In genomic region chr20:2470432-2471193, GRCh38 we compare ENCODE assay signal across 8 cellular contexts. TPM values are rescaled to one million over a fixed set of nuclear protein-coding genes. Genes with fewer than 3 reads are reported as not detected.
DNase-seq lines count a peak whose midpoint lies in the region; ATAC-seq, FAIRE-seq and TF ChIP-seq lines count a peak whose summit lies in the region.

TSS of gene SNRPB (minus strand) at chr20:2470789. CDS start at chr20:2470690, 99 bp downstream.

- under 1% methylated on average over 25 of the region's 52 CpGs for WGBS in mammary epithelial cell (ENCODE audit: low coverage, missing lambda C conversion rate)
- 0 to 1% (median 1%) methylated on average over 50 to 52 of the region's 52 CpGs for WGBS in small intestine, 3 donors

- intact Hi-C loops in mammary epithelial cell (cut with micrococcal nuclease), result loop anchor here (1.0 kb wide), 1 partner anchor 181 kb away; no protein-coding TSS in a partner anchor

- TF ChIP-seq CTCF in WERI-Rb-1 (IDR thresholded peaks at IDR 0.05; ENCODE audit: low read depth, low read length) (no peak), mammary epithelial cell (conservative IDR thresholded peaks at IDR 0.05 in 1 of 2, IDR thresholded peaks at IDR 0.05 in 1 of 2; ENCODE audit: extremely low read depth in 1 of 2, insufficient read depth in 1 of 2, low read depth in 1 of 2, low read length in 2 of 2) (no peak)

- peak within 1 kb of the TSS; percentile 95 for H3K4me2 ChIP-seq in mammary epithelial cell (ENCODE audit: insufficient read depth, low read depth, low read length)

- FAIRE-seq in small intestine (lab: Jason Lieb, UNC), result no peak

- peak within 1 kb of the TSS; percentile 86 for H2AFZ ChIP-seq in mammary epithelial cell (ENCODE audit: low read depth, low read length)

- H3K9ac ChIP-seq in mammary epithelial cell (ENCODE audit: insufficient read depth, low read length), result peak within 1 kb of the TSS; percentile 93

- peaks cover 25% of the 10 kb centered on the region for H4K20me1 ChIP-seq in mammary epithelial cell (ENCODE audit: insufficient read depth, low read length)

- H3K9me3 ChIP-seq in WERI-Rb-1 (ENCODE audit: severe bottlenecking), result no peaks in the 10 kb centered on the region
- H3K9me3 ChIP-seq in mammary epithelial cell (replicated peaks; ENCODE audit: insufficient read depth, low read length), result no peaks in the 10 kb centered on the region
- no peaks in the 10 kb centered on the region for H3K9me3 ChIP-seq in small intestine (ENCODE audit: control insufficient read depth, low read depth)

- peaks cover 19% of the 10 kb centered on the region for H3K4me1 ChIP-seq in mammary epithelial cell (ENCODE audit: insufficient read depth, low read length)
- peaks cover 0 to 3% of the 10 kb centered on the region in 2 donors for H3K4me1 ChIP-seq in small intestine (ENCODE audit: control insufficient read depth in 2 of 2, insufficient read depth in 1 of 2, low read depth in 1 of 2, low read length in 1 of 2)

- H3K36me3 ChIP-seq in WERI-Rb-1 (peaks cover 48% of the 10 kb centered on the region), mammary epithelial cell (ENCODE audit: insufficient read depth, low read length) (peaks cover 22% of the 10 kb centered on the region), small intestine (ENCODE audit: control insufficient read depth in 2 of 2, insufficient read depth in 2 of 2, low read length in 2 of 2) (peaks cover 9 to 12% of the 10 kb centered on the region in 2 donors)

- peak; percentile 97 for ATAC-seq in GM18873 (IDR thresholded peaks at IDR 0.05; ENCODE audit: low FRiP score, unreplicated experiment)
- ATAC-seq in HG03139 (IDR thresholded peaks at IDR 0.05; ENCODE audit: unreplicated experiment), result peak; percentile 97

- dilution Hi-C loops in mammary epithelial cell (cut with HindIII; ENCODE audit: low sequenced_read_pairs), result no loop called here

- BruUV-seq in mammary epithelial cell (replicated peaks; lab: Mats Ljungman, UMichigan), result TSS peak; percentile 90

- peaks cover 49% of the 10 kb centered on the region for H3K79me2 ChIP-seq in mammary epithelial cell (ENCODE audit: insufficient read depth, low read length)

- H3K4me3 ChIP-seq in WERI-Rb-1 (ENCODE audit: low read depth, low read length) (peak within 1 kb of the TSS; percentile 100), mammary epithelial cell (replicated peaks in 1 of 3; ENCODE audit: insufficient read depth in 1 of 3, low read depth in 2 of 3, low read length in 3 of 3) (peak within 1 kb of the TSS; percentile 73 to 94 (median 83)), small intestine (ENCODE audit: low read depth in 1 of 2, low read length in 2 of 2) (peak within 1 kb of the TSS; percentile 73 to 90)

- peak; percentile 98 for DNase-seq in ACHN
- DNase-seq in NCI-H2227 (lab: John Stamatoyannopoulos, UW; ENCODE audit: unreplicated experiment), result peak; percentile 99
- peak; percentile 98 for DNase-seq in WERI-Rb-1
- DNase-seq in mammary epithelial cell, result peak; percentile 98
- peak; percentile 99 for DNase-seq in iPS-NIHi11 (ENCODE audit: low spot score)
- DNase-seq in small intestine, result peak; percentile 99

- H3K27ac ChIP-seq in WERI-Rb-1 (peak within 1 kb of the TSS; percentile 98), mammary epithelial cell (ENCODE audit: insufficient read depth, low read depth, low read length) (peak within 1 kb of the TSS; percentile 88), small intestine (ENCODE audit: low read depth in 1 of 2, low read length in 1 of 2) (peak within 1 kb of the TSS; percentile 81 to 98)

- CTCF ChIA-PET in mammary epithelial cell (lab: Charles Lee; ENCODE audit: low non-redundant PET), result interaction anchor here (0.7 kb wide), 2 partner anchors 54 to 168 kb away, joined by 4 to 6 read pairs; no protein-coding TSS in a partner anchor

- H3K27me3 ChIP-seq in WERI-Rb-1 (ENCODE audit: insufficient read depth, low read depth, severe bottlenecking) (no peaks in the 10 kb centered on the region), mammary epithelial cell (ENCODE audit: insufficient read depth, low read length) (no peaks in the 10 kb centered on the region), small intestine (ENCODE audit: control insufficient read depth in 2 of 2, insufficient read depth in 2 of 2, low read length in 2 of 2) (no peaks in the 10 kb centered on the region)

- in situ Hi-C loops in ACHN (cut with HindIII; ENCODE audit: low pct_ligation_motif_present, low pct_unique_long_range_greater_than_20kb, low sequenced_read_pairs) (no loop called here), mammary epithelial cell (cut with MboI; ENCODE audit: low sequenced_read_pairs in 2 of 2) (no loop called here)

RNA-seq across cellular contexts. Expression of gene SNRPB, which starts in this region (rescaled TPM):
- 100 to 1,000 TPM in 1 of 2 donors, 10 to 100 TPM in 1; 90.7 to 216 TPM for total RNA-seq in mammary epithelial cell
- 232 TPM for polyA plus RNA-seq in mammary epithelial cell
- polyA minus RNA-seq in mammary epithelial cell, result 80.9 TPM
- polyA plus RNA-seq in small intestine, result 100 to 1,000 TPM; 164 to 316 (median 193) TPM

Comparison
In these comparisons a context has a peak if more than half of its experiments do, and no peak if none do; other contexts are left out.
1. Peak in every context shown above with its lines: DNase-seq, ATAC-seq, H3K4me3 ChIP-seq and H3K27ac ChIP-seq.